ENCODE assay signal across 1 cellular context in the genomic region with DNA sequence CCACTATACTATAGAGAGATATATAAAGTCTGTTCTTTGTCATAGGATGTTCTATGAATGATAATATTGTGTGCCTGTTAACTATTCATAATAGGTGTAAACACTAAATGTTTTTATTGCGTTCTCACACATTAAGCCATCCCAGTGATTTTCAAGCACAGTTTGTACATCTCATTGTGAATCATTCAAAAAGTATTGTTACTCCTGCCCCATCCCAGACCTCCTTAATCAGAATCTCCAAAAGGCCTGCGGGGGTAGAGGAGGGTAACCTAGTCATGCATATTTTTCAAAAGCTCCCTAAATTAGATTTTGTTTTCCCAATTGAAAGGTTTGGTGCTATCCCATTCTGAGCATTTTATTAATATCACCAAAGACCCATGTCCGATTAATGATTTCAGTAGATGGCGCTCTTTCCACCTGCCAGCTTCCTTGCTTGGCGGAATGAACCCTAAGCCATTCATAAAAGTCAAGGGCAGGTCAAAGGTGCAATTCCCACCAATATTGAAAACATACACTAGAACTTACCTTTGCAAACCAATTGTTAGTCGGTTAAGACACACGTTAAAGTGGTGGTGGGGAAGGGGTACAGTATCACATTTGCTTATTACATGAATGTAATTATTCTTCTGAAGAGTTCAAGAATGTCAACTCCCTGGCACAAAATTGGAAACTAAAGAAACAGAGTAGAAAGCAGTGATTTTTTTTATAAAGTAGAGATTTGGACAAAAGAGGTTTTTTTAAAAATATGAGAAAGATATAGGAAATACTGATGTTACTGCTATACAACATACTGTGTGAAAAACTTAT.
TF ChIP-seq lines count a peak whose summit lies in the region.

No MANE protein-coding gene starts in this region.

TF ChIP-seq in HepG2, 621 proteins besides CTCF, POLR2A, EP300 and RAD21 (continued from another document):
- TF ChIP-seq, protein P1, sequence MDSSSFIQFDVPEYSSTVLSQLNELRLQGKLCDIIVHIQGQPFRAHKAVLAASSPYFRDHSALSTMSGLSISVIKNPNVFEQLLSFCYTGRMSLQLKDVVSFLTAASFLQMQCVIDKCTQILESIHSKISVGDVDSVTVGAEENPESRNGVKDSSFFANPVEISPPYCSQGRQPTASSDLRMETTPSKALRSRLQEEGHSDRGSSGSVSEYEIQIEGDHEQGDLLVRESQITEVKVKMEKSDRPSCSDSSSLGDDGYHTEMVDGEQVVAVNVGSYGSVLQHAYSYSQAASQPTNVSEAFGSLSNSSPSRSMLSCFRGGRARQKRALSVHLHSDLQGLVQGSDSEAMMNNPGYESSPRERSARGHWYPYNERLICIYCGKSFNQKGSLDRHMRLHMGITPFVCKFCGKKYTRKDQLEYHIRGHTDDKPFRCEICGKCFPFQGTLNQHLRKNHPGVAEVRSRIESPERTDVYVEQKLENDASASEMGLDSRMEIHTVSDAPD (CRISPR knock-in tag; IDR thresholded peaks at IDR 0.05) = no peak
- TF ChIP-seq NR2F1 (CRISPR knock-in tag; IDR thresholded peaks at IDR 0.05) (peak; percentile 78 to 87), SAP130 (CRISPR knock-in tag; IDR thresholded peaks at IDR 0.05; ENCODE audit: low read depth) (no peak), NAIF1 (CRISPR knock-in tag; IDR thresholded peaks at IDR 0.05; ENCODE audit: borderline replicate concordance) (no peak), SRY (CRISPR knock-in tag; IDR thresholded peaks at IDR 0.05) (no peak), NKX3-1 (CRISPR knock-in tag; IDR thresholded peaks at IDR 0.05) (no peak), U2AF2 (IDR thresholded peaks at IDR 0.05; ENCODE audit: low read depth, low read length) (no peak), IKZF4 (CRISPR knock-in tag; IDR thresholded peaks at IDR 0.05; ENCODE audit: borderline replicate concordance, low read depth, not compliant biosample characterization) (no peak), KAT8 (CRISPR knock-in tag; IDR thresholded peaks at IDR 0.05) (0 out of 2 replicates have a peak, but pooled peaks have one; percentile 42), ZMAT3 (CRISPR knock-in tag; conservative IDR thresholded peaks at IDR 0.05) (no peak), MZF1 (CRISPR knock-in tag; IDR thresholded peaks at IDR 0.05; ENCODE audit: borderline replicate concordance) (no peak), ZNF547 (CRISPR knock-in tag; IDR thresholded peaks at IDR 0.05) (no peak), POLR2AphosphoS5 (IDR thresholded peaks at IDR 0.05; ENCODE audit: low read depth, low read length) (no peak), SMC3 (IDR thresholded peaks at IDR 0.05; ENCODE audit: low read length) (peak; percentile 90), ZNF205 (CRISPR knock-in tag; IDR thresholded peaks at IDR 0.05) (no peak), CC2D1A (CRISPR knock-in tag; IDR thresholded peaks at IDR 0.05) (no peak), ZNF207 (IDR thresholded peaks at IDR 0.05; ENCODE audit: borderline replicate concordance) (no peak), BCL6 (CRISPR knock-in tag; IDR thresholded peaks at IDR 0.05) (peak; percentile 18; the same call in 1 of the 2 replicates), RARA (CRISPR knock-in tag; IDR thresholded peaks at IDR 0.05) (peak; percentile 96), ZNF296 (CRISPR knock-in tag; conservative IDR thresholded peaks at IDR 0.05) (no peak), MIER3 (CRISPR knock-in tag; IDR thresholded peaks at IDR 0.05; ENCODE audit: borderline replicate concordance) (no peak), GFI1 (CRISPR knock-in tag; IDR thresholded peaks at IDR 0.05; ENCODE audit: borderline replicate concordance) (0 out of 2 replicates have a peak, but pooled peaks have one; percentile 54), SP5 (CRISPR knock-in tag; IDR thresholded peaks at IDR 0.05; ENCODE audit: borderline replicate concordance, low read depth) (no peak), PITX1 (CRISPR knock-in tag; IDR thresholded peaks at IDR 0.05) (0 out of 2 replicates have a peak, but pooled peaks have one; percentile 35), ZNF543 (CRISPR knock-in tag; IDR thresholded peaks at IDR 0.05) (no peak), SOX5 (CRISPR knock-in tag; IDR thresholded peaks at IDR 0.05; ENCODE audit: borderline replicate concordance) (no peak), TBL1XR1 (IDR thresholded peaks at IDR 0.05; ENCODE audit: borderline replicate concordance, low read length, partially characterized antibody) (peak; percentile 30), RBFOX2 (IDR thresholded peaks at IDR 0.05; ENCODE audit: low read depth, low read length) (no peak), NBN (conservative IDR thresholded peaks at IDR 0.05) (no peak), SKI (IDR thresholded peaks at IDR 0.05; ENCODE audit: partially characterized antibody) (peak; percentile 22), U2AF1 (optimal IDR thresholded peaks at IDR 0.05; ENCODE audit: low read depth, low read length) (no peak), ZNF101 (CRISPR knock-in tag; IDR thresholded peaks at IDR 0.05; ENCODE audit: borderline replicate concordance, low read depth) (no peak), CCAR2 (optimal IDR thresholded peaks at IDR 0.05; ENCODE audit: low read depth, low read length) (no peak), ZNF589 (CRISPR knock-in tag; conservative IDR thresholded peaks at IDR 0.05) (no peak), HNF4A (CRISPR knock-in tag; IDR thresholded peaks at IDR 0.05) (peak; percentile 68), ZNF781 (CRISPR knock-in tag; IDR thresholded peaks at IDR 0.05; ENCODE audit: borderline replicate concordance, not compliant biosample characterization) (no peak), ZC3H4 (CRISPR knock-in tag; IDR thresholded peaks at IDR 0.05; ENCODE audit: borderline replicate concordance) (no peak), KDM5A (IDR thresholded peaks at IDR 0.05; ENCODE audit: borderline replicate concordance, low read length) (0 out of 2 replicates have a peak, but pooled peaks have one; percentile 34), PLRG1 (conservative IDR thresholded peaks at IDR 0.05) (no peak), TCF12 (IDR thresholded peaks at IDR 0.05) (no peak), TCF12 (CRISPR knock-in tag; IDR thresholded peaks at IDR 0.05) (no peak), HNF4G (IDR thresholded peaks at IDR 0.05; ENCODE audit: borderline replicate concordance, low read depth, low read length) (no peak), HNF4G (CRISPR knock-in tag; IDR thresholded peaks at IDR 0.05; ENCODE audit: borderline replicate concordance, low read depth) (peak; percentile 33; the same call in 1 of the 2 replicates), ZNF432 (CRISPR knock-in tag; IDR thresholded peaks at IDR 0.05; ENCODE audit: borderline replicate concordance) (no peak), ZNF7 (CRISPR knock-in tag; IDR thresholded peaks at IDR 0.05) (no peak), ZFP41 (CRISPR knock-in tag; IDR thresholded peaks at IDR 0.05; ENCODE audit: borderline replicate concordance) (no peak), REPIN1 (CRISPR knock-in tag; IDR thresholded peaks at IDR 0.05; ENCODE audit: borderline replicate concordance, low read depth) (0 out of 2 replicates have a peak, but pooled peaks have one; percentile 52), HIVEP1 (CRISPR knock-in tag; IDR thresholded peaks at IDR 0.05) (no peak), TEAD3 (CRISPR knock-in tag; optimal IDR thresholded peaks at IDR 0.05; ENCODE audit: borderline replicate concordance) (peak; percentile 23), ZMYM4 (CRISPR knock-in tag; IDR thresholded peaks at IDR 0.05) (peak; percentile 50)
- TF ChIP-seq, protein P2, sequence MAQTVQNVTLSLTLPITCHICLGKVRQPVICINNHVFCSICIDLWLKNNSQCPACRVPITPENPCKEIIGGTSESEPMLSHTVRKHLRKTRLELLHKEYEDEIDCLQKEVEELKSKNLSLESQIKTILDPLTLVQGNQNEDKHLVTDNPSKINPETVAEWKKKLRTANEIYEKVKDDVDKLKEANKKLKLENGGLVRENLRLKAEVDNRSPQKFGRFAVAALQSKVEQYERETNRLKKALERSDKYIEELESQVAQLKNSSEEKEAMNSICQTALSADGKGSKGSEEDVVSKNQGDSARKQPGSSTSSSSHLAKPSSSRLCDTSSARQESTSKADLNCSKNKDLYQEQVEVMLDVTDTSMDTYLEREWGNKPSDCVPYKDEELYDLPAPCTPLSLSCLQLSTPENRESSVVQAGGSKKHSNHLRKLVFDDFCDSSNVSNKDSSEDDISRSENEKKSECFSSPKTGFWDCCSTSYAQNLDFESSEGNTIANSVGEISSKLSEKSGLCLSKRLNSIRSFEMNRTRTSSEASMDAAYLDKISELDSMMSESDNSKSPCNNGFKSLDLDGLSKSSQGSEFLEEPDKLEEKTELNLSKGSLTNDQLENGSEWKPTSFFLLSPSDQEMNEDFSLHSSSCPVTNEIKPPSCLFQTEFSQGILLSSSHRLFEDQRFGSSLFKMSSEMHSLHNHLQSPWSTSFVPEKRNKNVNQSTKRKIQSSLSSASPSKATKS (CRISPR knock-in tag; IDR thresholded peaks at IDR 0.05) = no peak
- TF ChIP-seq, protein P3, sequence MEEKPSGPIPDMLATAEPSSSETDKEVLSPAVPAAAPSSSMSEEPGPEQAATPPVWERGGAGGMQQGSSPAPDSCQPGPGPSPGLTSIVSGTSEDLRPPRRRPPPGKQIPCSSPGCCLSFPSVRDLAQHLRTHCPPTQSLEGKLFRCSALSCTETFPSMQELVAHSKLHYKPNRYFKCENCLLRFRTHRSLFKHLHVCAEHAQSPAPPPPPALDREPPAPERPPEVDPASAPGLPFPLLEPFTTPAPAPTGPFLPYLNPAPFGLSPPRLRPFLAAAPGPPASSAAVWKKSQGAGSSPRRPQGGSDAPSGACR (CRISPR knock-in tag; IDR thresholded peaks at IDR 0.05) = no peak
- TF ChIP-seq, protein P4, sequence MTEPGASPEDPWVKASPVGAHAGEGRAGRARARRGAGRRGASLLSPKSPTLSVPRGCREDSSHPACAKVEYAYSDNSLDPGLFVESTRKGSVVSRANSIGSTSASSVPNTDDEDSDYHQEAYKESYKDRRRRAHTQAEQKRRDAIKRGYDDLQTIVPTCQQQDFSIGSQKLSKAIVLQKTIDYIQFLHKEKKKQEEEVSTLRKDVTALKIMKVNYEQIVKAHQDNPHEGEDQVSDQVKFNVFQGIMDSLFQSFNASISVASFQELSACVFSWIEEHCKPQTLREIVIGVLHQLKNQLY (CRISPR knock-in tag; IDR thresholded peaks at IDR 0.05) = no peak
- TF ChIP-seq, protein P5, sequence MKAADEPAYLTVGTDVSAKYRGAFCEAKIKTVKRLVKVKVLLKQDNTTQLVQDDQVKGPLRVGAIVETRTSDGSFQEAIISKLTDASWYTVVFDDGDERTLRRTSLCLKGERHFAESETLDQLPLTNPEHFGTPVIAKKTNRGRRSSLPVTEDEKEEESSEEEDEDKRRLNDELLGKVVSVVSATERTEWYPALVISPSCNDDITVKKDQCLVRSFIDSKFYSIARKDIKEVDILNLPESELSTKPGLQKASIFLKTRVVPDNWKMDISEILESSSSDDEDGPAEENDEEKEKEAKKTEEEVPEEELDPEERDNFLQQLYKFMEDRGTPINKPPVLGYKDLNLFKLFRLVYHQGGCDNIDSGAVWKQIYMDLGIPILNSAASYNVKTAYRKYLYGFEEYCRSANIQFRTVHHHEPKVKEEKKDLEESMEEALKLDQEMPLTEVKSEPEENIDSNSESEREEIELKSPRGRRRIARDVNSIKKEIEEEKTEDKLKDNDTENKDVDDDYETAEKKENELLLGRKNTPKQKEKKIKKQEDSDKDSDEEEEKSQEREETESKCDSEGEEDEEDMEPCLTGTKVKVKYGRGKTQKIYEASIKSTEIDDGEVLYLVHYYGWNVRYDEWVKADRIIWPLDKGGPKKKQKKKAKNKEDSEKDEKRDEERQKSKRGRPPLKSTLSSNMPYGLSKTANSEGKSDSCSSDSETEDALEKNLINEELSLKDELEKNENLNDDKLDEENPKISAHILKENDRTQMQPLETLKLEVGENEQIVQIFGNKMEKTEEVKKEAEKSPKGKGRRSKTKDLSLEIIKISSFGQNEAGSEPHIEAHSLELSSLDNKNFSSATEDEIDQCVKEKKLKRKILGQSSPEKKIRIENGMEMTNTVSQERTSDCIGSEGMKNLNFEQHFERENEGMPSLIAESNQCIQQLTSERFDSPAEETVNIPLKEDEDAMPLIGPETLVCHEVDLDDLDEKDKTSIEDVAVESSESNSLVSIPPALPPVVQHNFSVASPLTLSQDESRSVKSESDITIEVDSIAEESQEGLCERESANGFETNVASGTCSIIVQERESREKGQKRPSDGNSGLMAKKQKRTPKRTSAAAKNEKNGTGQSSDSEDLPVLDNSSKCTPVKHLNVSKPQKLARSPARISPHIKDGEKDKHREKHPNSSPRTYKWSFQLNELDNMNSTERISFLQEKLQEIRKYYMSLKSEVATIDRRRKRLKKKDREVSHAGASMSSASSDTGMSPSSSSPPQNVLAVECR (CRISPR knock-in tag; IDR thresholded peaks at IDR 0.05; ENCODE audit: borderline replicate concordance) = no peak
- TF ChIP-seq, protein P6, sequence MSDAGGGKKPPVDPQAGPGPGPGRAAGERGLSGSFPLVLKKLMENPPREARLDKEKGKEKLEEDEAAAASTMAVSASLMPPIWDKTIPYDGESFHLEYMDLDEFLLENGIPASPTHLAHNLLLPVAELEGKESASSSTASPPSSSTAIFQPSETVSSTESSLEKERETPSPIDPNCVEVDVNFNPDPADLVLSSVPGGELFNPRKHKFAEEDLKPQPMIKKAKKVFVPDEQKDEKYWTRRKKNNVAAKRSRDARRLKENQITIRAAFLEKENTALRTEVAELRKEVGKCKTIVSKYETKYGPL (CRISPR knock-in tag; IDR thresholded peaks at IDR 0.05) = no peak
- TF ChIP-seq, protein P7, sequence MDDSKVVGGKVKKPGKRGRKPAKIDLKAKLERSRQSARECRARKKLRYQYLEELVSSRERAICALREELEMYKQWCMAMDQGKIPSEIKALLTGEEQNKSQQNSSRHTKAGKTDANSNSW (CRISPR knock-in tag; IDR thresholded peaks at IDR 0.05; ENCODE audit: borderline replicate concordance) = no peak
- TF ChIP-seq, protein P8, sequence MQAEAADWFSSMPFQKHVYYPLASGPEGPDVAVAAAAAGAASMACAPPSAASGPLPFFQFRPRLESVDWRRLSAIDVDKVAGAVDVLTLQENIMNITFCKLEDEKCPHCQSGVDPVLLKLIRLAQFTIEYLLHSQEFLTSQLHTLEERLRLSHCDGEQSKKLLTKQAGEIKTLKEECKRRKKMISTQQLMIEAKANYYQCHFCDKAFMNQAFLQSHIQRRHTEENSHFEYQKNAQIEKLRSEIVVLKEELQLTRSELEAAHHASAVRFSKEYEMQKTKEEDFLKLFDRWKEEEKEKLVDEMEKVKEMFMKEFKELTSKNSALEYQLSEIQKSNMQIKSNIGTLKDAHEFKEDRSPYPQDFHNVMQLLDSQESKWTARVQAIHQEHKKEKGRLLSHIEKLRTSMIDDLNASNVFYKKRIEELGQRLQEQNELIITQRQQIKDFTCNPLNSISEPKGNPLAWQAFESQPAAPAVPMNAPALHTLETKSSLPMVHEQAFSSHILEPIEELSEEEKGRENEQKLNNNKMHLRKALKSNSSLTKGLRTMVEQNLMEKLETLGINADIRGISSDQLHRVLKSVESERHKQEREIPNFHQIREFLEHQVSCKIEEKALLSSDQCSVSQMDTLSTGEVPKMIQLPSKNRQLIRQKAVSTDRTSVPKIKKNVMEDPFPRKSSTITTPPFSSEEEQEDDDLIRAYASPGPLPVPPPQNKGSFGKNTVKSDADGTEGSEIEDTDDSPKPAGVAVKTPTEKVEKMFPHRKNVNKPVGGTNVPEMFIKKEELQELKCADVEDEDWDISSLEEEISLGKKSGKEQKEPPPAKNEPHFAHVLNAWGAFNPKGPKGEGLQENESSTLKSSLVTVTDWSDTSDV (CRISPR knock-in tag; IDR thresholded peaks at IDR 0.05) = no peak
TF ChIP-seq in HepG2: peak in this region for 32.
